1 cellular context compared by ENCODE assay signal in the genomic region with DNA sequence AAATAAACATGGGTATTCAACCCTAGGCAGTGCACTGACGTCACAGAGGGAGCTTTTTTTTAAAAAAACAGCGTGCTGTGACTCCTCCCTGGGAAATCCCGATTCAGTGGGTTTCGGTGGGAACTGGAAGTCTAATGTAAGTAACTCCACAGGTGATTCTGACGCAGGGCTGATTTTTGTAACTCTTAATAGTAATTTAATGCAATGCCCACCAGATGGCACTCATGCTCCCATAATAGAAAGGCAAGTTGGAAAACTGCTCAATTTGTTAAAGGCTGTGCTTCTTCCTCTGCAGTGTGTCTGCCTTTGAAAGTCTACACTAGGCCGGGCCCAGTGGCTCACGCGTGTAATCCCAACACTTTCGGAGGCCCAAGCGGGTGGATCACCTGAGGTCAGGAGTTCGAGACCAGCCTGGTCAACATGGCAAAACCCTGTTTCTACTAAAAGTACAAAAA.
TF ChIP-seq lines count a peak whose summit lies in the region.

No MANE protein-coding gene starts in this region.

TF ChIP-seq in HEK293, 187 proteins besides CTCF, POLR2A, EP300 and RAD21 (continued from another document):
- TF ChIP-seq ZNF362 (tag by site-specific recombination; IDR thresholded peaks at IDR 0.05) (no peak), HOXD13 (CRISPR knock-in tag; IDR thresholded peaks at IDR 0.05; ENCODE audit: borderline replicate concordance) (no peak), REPIN1 (tag by site-specific recombination; IDR thresholded peaks at IDR 0.05; ENCODE audit: low read depth) (no peak), ZBTB7A (tag by site-specific recombination; IDR thresholded peaks at IDR 0.05; ENCODE audit: low read depth) (no peak), ZNF433 (tag by site-specific recombination; IDR thresholded peaks at IDR 0.05; ENCODE audit: low read depth) (no peak), ZNF660 (tag by site-specific recombination; IDR thresholded peaks at IDR 0.05) (0 out of 2 replicates have a peak, but pooled peaks have one; percentile 10), ZNF175 (tag by site-specific recombination; IDR thresholded peaks at IDR 0.05) (no peak), ZNF654 (tag by site-specific recombination; IDR thresholded peaks at IDR 0.05; ENCODE audit: low read depth) (peak; percentile 60), ZNF777 (tag by site-specific recombination; IDR thresholded peaks at IDR 0.05; ENCODE audit: borderline replicate concordance) (no peak), ZNF16 (tag by site-specific recombination; IDR thresholded peaks at IDR 0.05; ENCODE audit: low read depth) (no peak), ZBTB21 (tag by site-specific recombination; IDR thresholded peaks at IDR 0.05) (no peak), ZNF791 (tag by site-specific recombination; IDR thresholded peaks at IDR 0.05) (no peak), ZNF292 (tag by site-specific recombination; IDR thresholded peaks at IDR 0.05; ENCODE audit: borderline replicate concordance, low read depth) (no peak), SP2 (tag by site-specific recombination; IDR thresholded peaks at IDR 0.05) (no peak), SP3 (tag by site-specific recombination; IDR thresholded peaks at IDR 0.05) (no peak), ZNF350 (tag by site-specific recombination; IDR thresholded peaks at IDR 0.05) (no peak), ZNF311 (tag by site-specific recombination; IDR thresholded peaks at IDR 0.05; ENCODE audit: borderline replicate concordance) (no peak), ZNF133 (tag by site-specific recombination; IDR thresholded peaks at IDR 0.05) (no peak), ZNF571 (tag by site-specific recombination; IDR thresholded peaks at IDR 0.05) (no peak), KLF8 (tag by site-specific recombination; IDR thresholded peaks at IDR 0.05) (no peak), ZNF416 (tag by site-specific recombination; IDR thresholded peaks at IDR 0.05) (no peak), ZNF2 (tag by site-specific recombination; IDR thresholded peaks at IDR 0.05) (no peak), ZNF792 (tag by site-specific recombination; IDR thresholded peaks at IDR 0.05) (no peak), ZNF580 (tag by site-specific recombination; IDR thresholded peaks at IDR 0.05) (peak; percentile 80; the same call in 1 of the 2 replicates), ZNF658 (tag by site-specific recombination; IDR thresholded peaks at IDR 0.05) (no peak), ZNF600 (tag by site-specific recombination; IDR thresholded peaks at IDR 0.05) (no peak)
- TF ChIP-seq, protein P1, sequence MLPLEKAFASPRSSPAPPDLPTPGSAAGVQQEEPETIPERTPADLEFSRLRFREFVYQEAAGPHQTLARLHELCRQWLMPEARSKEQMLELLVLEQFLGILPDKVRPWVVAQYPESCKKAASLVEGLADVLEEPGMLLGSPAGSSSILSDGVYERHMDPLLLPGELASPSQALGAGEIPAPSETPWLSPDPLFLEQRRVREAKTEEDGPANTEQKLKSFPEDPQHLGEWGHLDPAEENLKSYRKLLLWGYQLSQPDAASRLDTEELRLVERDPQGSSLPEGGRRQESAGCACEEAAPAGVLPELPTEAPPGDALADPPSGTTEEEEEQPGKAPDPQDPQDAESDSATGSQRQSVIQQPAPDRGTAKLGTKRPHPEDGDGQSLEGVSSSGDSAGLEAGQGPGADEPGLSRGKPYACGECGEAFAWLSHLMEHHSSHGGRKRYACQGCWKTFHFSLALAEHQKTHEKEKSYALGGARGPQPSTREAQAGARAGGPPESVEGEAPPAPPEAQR (tag by site-specific recombination; IDR thresholded peaks at IDR 0.05) = no peak
- TF ChIP-seq, protein P2, sequence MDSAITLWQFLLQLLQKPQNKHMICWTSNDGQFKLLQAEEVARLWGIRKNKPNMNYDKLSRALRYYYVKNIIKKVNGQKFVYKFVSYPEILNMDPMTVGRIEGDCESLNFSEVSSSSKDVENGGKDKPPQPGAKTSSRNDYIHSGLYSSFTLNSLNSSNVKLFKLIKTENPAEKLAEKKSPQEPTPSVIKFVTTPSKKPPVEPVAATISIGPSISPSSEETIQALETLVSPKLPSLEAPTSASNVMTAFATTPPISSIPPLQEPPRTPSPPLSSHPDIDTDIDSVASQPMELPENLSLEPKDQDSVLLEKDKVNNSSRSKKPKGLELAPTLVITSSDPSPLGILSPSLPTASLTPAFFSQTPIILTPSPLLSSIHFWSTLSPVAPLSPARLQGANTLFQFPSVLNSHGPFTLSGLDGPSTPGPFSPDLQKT (IDR thresholded peaks at IDR 0.05; ENCODE audit: borderline replicate concordance, low read depth, low read length) = no peak
